In genomic region chr10:101005869-101006567, GRCh38 we compare ENCODE assay signal across 13 cellular contexts.
"Had no signal": no experiment of that assay in that cellular context is flagged by ENCODE, and none has a peak within 500 bp of the region (broad histone marks: within the 10 kb centered on the region; RNA-seq: fewer than 3 reads in every experiment).

No MANE protein-coding gene starts in this region.

- H3K36me3 ChIP-seq: colonic mucosa had no signal

- H3K27ac Mint-ChIP-seq: activated naive CD4-positive, alpha-beta T cell treated with anti-CD3 and anti-CD28 coated beads for 36 hours; activated T-helper 2 cell treated with anti-CD3 and anti-CD28 coated beads, Interferon-gamma antibody, Interleukin-2, Interleukin-4, amounts not matched to agents 10 μg/mL and 5 μg/mL and 100 μg/mL, durations not matched to agents 14 hours and 24 hours and 36 hours had no signal

- H3K27me3 ChIP-seq: colonic mucosa, upper lobe of right lung had no signal

- DNase-seq: activated CD4-positive, alpha-beta T cell treated with anti-CD3 and anti-CD28 coated beads, Interleukin-2, amount 50 U/mL, for 4 hours; activated naive CD4-positive, alpha-beta T cell treated with anti-CD3 and anti-CD28 coated beads for 36 hours; colonic mucosa; kidney; small intestine; stimulated activated CD4-positive, alpha-beta T cell treated with anti-CD3 and anti-CD28 coated beads, Interleukin-4, amount 100 ng/mL, for 24 hours; stimulated activated naive CD4-positive, alpha-beta T cell treated with Interleukin-2 at 50 U/mL for 16 hours; T-helper 9 cell; upper lobe of right lung had no signal

- H3K4me3 Mint-ChIP-seq: activated naive CD4-positive, alpha-beta T cell treated with anti-CD3 and anti-CD28 coated beads for 36 hours had no signal

- H3K4me3 ChIP-seq: colonic mucosa, lung, upper lobe of right lung had no signal

- H3K9me3 Mint-ChIP-seq: activated naive CD4-positive, alpha-beta T cell treated with anti-CD3 and anti-CD28 coated beads for 36 hours; activated T-helper 2 cell treated with anti-CD3 and anti-CD28 coated beads, Interferon-gamma antibody, Interleukin-2, Interleukin-4, amounts not matched to agents 10 μg/mL and 5 μg/mL and 100 μg/mL, durations not matched to agents 14 hours and 24 hours and 36 hours had no signal

- H3K27ac ChIP-seq: colonic mucosa, upper lobe of right lung had no signal

- ATAC-seq: activated CD4-positive, CD25-positive, alpha-beta regulatory T cell treated with anti-CD3 and anti-CD28 coated beads, Interleukin-2, amount 50 U/mL, for 24 hours; esophagus mucosa; upper lobe of right lung had no signal

- H3K9me3 ChIP-seq: colonic mucosa, upper lobe of right lung had no signal
